Comparison of ENCODE assay signal across 8 cellular contexts in the genomic region with DNA sequence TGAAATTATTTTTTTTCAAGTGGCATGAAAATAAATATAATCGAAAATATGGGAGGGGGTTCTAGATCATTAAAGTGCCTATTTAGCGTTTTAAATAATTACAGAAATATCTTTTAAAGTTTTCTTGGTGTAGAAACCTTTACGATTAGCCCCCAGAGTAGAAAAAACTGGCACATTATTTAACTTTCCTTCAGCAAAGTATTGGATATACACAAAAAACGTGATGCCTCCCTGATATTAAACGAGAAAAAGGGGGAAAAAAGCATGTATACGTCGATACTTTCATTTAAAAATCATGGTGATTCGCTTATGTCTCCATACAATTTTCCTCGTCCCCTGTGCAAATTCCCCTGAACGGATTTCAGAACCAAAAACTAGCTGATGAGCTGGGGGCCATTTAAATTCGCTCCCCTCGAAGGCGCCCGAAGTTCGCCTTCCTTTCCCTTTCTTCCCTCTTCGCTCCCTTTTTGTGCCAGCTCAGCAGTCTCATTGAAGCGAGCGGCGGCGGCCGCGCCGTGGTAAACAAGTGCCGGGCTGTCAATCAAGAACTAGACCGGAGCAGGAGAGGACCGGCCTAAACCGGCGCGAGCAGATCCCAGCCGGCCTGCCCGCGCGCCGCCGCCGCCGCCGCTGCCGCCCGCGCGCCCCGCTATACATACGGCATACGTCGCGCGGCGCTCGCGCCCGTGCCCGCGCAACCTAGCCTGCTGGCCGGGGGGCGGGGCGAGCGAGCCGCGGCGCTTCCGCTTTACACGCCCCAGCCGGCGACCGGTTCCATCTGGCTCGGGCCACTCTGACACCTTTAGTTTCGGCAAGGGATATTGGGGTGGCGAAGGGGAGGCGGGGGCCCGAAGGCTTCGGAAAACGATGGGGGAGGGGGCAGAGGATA. TPM values are rescaled to one million over a fixed set of nuclear protein-coding genes. Genes with fewer than 3 reads are reported as not detected.
A peak's percentile ranks its signal among the peaks of the same experiment; 100 is the strongest.
DNase-seq lines count a peak whose midpoint lies in the region; ATAC-seq and TF ChIP-seq lines count a peak whose summit lies in the region.

No MANE protein-coding gene starts in this region.

- H3K27me3 ChIP-seq in prostate gland (replicated peaks; ENCODE audit: insufficient read depth): no peaks in the 10 kb centered on the region

- DNase-seq in GM13977 (ENCODE audit: low spot score): peak; percentile 90
- peak; percentile 92 for DNase-seq in NCI-H146 (lab: John Stamatoyannopoulos, UW)
- peak; percentile 91 to 98 (median 93) for DNase-seq in T-helper 1 cell
- DNase-seq in amygdala (lab: John Stamatoyannopoulos, UW): peak; percentile 46 to 99 (median 86)
- peak; percentile 98 for DNase-seq in left ventricle myocardium superior
- DNase-seq in prostate gland (ENCODE audit: low spot score): peak; percentile 91

- under 1% methylated on average over 61 of the region's 73 CpGs for WGBS in prostate gland
- under 1% methylated on average over 73 of the region's 73 CpGs for WGBS in urinary bladder

- ATAC-seq in HG02870 (IDR thresholded peaks at IDR 0.05; ENCODE audit: unreplicated experiment) (peak; percentile 53), left ventricle myocardium superior (peak; percentile 81)

- H3K27ac ChIP-seq in prostate gland (peak overlapping the region; percentile 99 to 100), urinary bladder (ENCODE audit: low read depth) (peak overlapping the region; percentile 97)

- intact Hi-C loops in left ventricle myocardium superior (cut with micrococcal nuclease) (no loop called here), prostate gland (cut with DNase I) (loop anchor here (5.0 kb wide), 3 partner anchors 68 to 328 kb away; no protein-coding TSS in a partner anchor)

- H3K36me3 ChIP-seq in prostate gland: peaks cover 0 to 5% of the 10 kb centered on the region in 2 donors
- no peaks in the 10 kb centered on the region for H3K36me3 ChIP-seq in urinary bladder (ENCODE audit: insufficient read depth)

- TF ChIP-seq CTCF in GM13977 (IDR thresholded peaks at IDR 0.05; ENCODE audit: extremely low read depth, insufficient read depth, missing control alignments) (no peak), prostate gland (IDR thresholded peaks at IDR 0.05) (peak in 1 of 4 experiments; percentile 21)

- H3K4me3 ChIP-seq in prostate gland: peak overlapping the region; percentile 70 to 81
- H3K4me3 ChIP-seq in urinary bladder (ENCODE audit: low read depth, low read length): peak overlapping the region; percentile 77

- H3K9me3 ChIP-seq in prostate gland: no peaks in the 10 kb centered on the region

- H3K4me1 ChIP-seq in prostate gland (replicated peaks) (no peaks in the 10 kb centered on the region), urinary bladder (ENCODE audit: insufficient read depth) (no peaks in the 10 kb centered on the region)

- in situ Hi-C loops in GM13977 (cut with MboI; ENCODE audit: low pct_unique_long_range_greater_than_20kb, low sequenced_read_pairs, unreplicated experiment): loop anchor here (5.0 to 10.0 kb wide), 2 partner anchors 158 to 275 kb away; no protein-coding TSS in a partner anchor

- peak; percentile 62 for TF ChIP-seq POLR2A in prostate gland (IDR thresholded peaks at IDR 0.05)

RNA-seq across cellular contexts. Expression of a gene that starts 3.3 kb away (rescaled TPM):
- total RNA-seq in left ventricle myocardium superior (16.5 TPM), prostate gland (10 to 100 TPM; 31.4 to 54.9 TPM), urinary bladder (261 TPM)
- 24.4 TPM for polyA plus RNA-seq in urinary bladder

Comparison
In these comparisons a context has a peak if more than half of its experiments do, and no peak if none do; other contexts are left out.
1. Peak in every context shown above with its lines: DNase-seq, ATAC-seq, H3K4me3 ChIP-seq and H3K27ac ChIP-seq.